ENCODE assay signal across 25 cellular contexts in the genomic region with DNA sequence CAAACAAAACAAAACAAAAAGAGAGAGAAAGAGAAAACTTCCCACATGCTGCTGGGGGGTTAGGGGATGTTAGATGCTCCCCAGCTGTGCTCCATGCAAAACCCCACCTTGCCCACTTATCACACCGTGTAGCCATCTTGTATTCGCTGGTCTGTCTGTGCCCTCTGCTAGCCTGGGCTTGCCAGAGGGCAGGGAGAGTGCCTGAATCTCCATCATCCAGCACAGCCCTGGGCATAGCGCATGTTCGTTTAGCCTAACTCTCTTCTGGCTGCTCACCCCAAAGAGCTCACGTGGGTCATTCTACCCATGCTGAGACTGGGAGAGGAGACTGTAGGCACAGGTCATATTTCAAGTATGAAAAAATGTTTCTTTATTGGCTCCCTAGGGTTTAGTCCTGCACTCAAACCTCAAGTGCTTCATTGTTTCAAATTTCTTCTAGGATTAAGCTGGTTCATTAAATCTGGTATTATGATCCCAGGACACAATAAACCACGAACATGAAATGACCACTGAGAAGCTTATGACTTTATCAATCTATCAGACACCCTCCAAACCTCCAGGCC.
"Had no signal": no experiment of that assay in that cellular context is flagged by ENCODE, and none has a peak within 500 bp of the region (broad histone marks: within the 10 kb centered on the region; RNA-seq: fewer than 3 reads in every experiment).

No MANE protein-coding gene starts in this region.

- DNase-seq: activated B cell treated with CpG ODN at 0.5 μM for 24 hours; activated CD4-positive, alpha-beta T cell treated with anti-CD3 and anti-CD28 coated beads for 36 hours; activated CD4-positive, alpha-beta T cell treated with anti-CD3 and anti-CD28 coated beads, Interleukin-2, amount 50 U/mL, for 4 hours; activated CD8-positive, alpha-beta memory T cell treated with anti-CD3 and anti-CD28 coated beads for 24 hours; activated CD8-positive, alpha-beta memory T cell treated with anti-CD3 and anti-CD28 coated beads, Interleukin-2, amount 50 U/mL, for 48 hours; activated naive CD4-positive, alpha-beta T cell treated with anti-CD3 and anti-CD28 coated beads, Interleukin-2, amount 10 ng/mL, durations not matched to agents 7 days and 5 days; activated T-cell treated with anti-CD3 and anti-CD28 coated beads, Interleukin-2, amount 50 U/mL, for 48 hours; amygdala; cerebellar nuclear complex; effector CD8-positive, alpha-beta T cell; foreskin melanocyte; kidney glomerular epithelial cell; nephron progenitor cell; nucleus accumbens; sigmoid colon; stimulated activated CD4-positive, alpha-beta T cell treated with anti-CD3 and anti-CD28 coated beads, Interleukin-15, amount 100 ng/mL, for 24 hours; stimulated activated CD8-positive, alpha-beta memory T cell treated with anti-CD3 and anti-CD28 coated beads, Interleukin-4, amount 100 ng/mL, for 48 hours; stimulated activated naive B cell treated with anti-CD40 and anti-IgM and Interleukin-4, amounts not matched to agents 10 μg/mL and 1 μg/mL and 100 μg/mL, for 72 hours; T-helper 1 cell; T-helper 9 cell; transverse colon; uterus had no signal

- ATAC-seq: activated CD4-positive, alpha-beta T cell treated with anti-CD3 and anti-CD28 coated beads for 36 hours; esophagus mucosa; stimulated activated naive B cell treated with anti-CD40 and anti-IgM and Interleukin-4, amounts not matched to agents 10 μg/mL and 1 μg/mL and 100 μg/mL, for 72 hours had no signal

- H3K36me3 Mint-ChIP-seq: activated naive CD4-positive, alpha-beta T cell treated with anti-CD3 and anti-CD28 coated beads, Interleukin-2, amount 10 ng/mL, durations not matched to agents 7 days and 5 days; stimulated activated naive B cell treated with anti-CD40 and anti-IgM and Interleukin-4, amounts not matched to agents 10 μg/mL and 1 μg/mL and 100 μg/mL, for 72 hours had no signal

- H3K27me3 Mint-ChIP-seq: activated B cell treated with CpG ODN at 0.5 μM for 24 hours had no signal

- H3K4me3 Mint-ChIP-seq: activated B cell treated with CpG ODN at 0.5 μM for 24 hours; activated CD4-positive, alpha-beta T cell treated with anti-CD3 and anti-CD28 coated beads for 36 hours; activated naive CD4-positive, alpha-beta T cell treated with anti-CD3 and anti-CD28 coated beads, Interleukin-2, amount 10 ng/mL, durations not matched to agents 7 days and 5 days; dendritic cell treated with granulocyte-macrophage colony-stimulating factor and Interleukin-4, amounts not matched to agents 40 ng/mL and 50 ng/mL, for 4 days; memory B cell; nephron progenitor cell; stimulated activated naive B cell treated with anti-CD40 and anti-IgM and Interleukin-4, amounts not matched to agents 10 μg/mL and 1 μg/mL and 100 μg/mL, for 72 hours had no signal

- H3K27ac Mint-ChIP-seq: activated B cell treated with CpG ODN at 0.5 μM for 24 hours; activated CD4-positive, alpha-beta T cell treated with anti-CD3 and anti-CD28 coated beads for 36 hours; activated naive CD4-positive, alpha-beta T cell treated with anti-CD3 and anti-CD28 coated beads, Interleukin-2, amount 10 ng/mL, durations not matched to agents 7 days and 5 days; dendritic cell treated with granulocyte-macrophage colony-stimulating factor and Interleukin-4, amounts not matched to agents 40 ng/mL and 50 ng/mL, for 4 days; memory B cell; nephron progenitor cell; stimulated activated naive B cell treated with anti-CD40 and anti-IgM and Interleukin-4, amounts not matched to agents 10 μg/mL and 1 μg/mL and 100 μg/mL, for 72 hours had no signal

- H3K4me1 Mint-ChIP-seq: activated B cell treated with CpG ODN at 0.5 μM for 24 hours; activated CD4-positive, alpha-beta T cell treated with anti-CD3 and anti-CD28 coated beads for 36 hours; activated naive CD4-positive, alpha-beta T cell treated with anti-CD3 and anti-CD28 coated beads, Interleukin-2, amount 10 ng/mL, durations not matched to agents 7 days and 5 days; stimulated activated naive B cell treated with anti-CD40 and anti-IgM and Interleukin-4, amounts not matched to agents 10 μg/mL and 1 μg/mL and 100 μg/mL, for 72 hours had no signal
